In genomic region chr4:40275065-40275464, GRCh38 we compare ENCODE assay signal across 16 cellular contexts.
"Had no signal": no experiment of that assay in that cellular context is flagged by ENCODE, and none has a peak within 500 bp of the region (broad histone marks: within the 10 kb centered on the region; RNA-seq: fewer than 3 reads in every experiment).

No MANE protein-coding gene starts in this region.

- FAIRE-seq: astrocyte had no signal

- H3K27me3 ChIP-seq: breast epithelium, gastrocnemius medialis, heart left ventricle, left lung, right atrium auricular region, transverse colon, vagina had no signal

- H3K4me3 Mint-ChIP-seq: neural crest cell had no signal

- DNase-seq: activated naive CD4-positive, alpha-beta T cell treated with Interleukin-2 at 50 U/mL for 16 hours; gastrocnemius medialis; heart left ventricle; left lung; mammary epithelial cell; stimulated activated CD4-positive, alpha-beta T cell treated with anti-CD3 and anti-CD28 coated beads, Interleukin-2, amount 100 ng/mL, for 24 hours; stimulated activated naive CD4-positive, alpha-beta T cell treated with Interleukin-2 at 50 U/mL for 16 hours; transverse colon had no signal

- H3K4me1 ChIP-seq: breast epithelium, gastrocnemius medialis, heart left ventricle, left lung, prostate gland, right atrium auricular region, transverse colon, vagina had no signal

- ATAC-seq: activated CD4-positive, CD25-positive, alpha-beta regulatory T cell treated with anti-CD3 and anti-CD28 coated beads, Interleukin-2, amount 50 U/mL, for 24 hours; gastrocnemius medialis; heart left ventricle; left lung had no signal

- H3K36me3 ChIP-seq: breast epithelium, gastrocnemius medialis, heart left ventricle, left lung, prostate gland, right atrium auricular region, transverse colon, vagina had no signal

- H3K9me3 ChIP-seq: breast epithelium, gastrocnemius medialis, heart left ventricle, left lung, prostate gland, right atrium auricular region, transverse colon, vagina had no signal

- H3K4me3 ChIP-seq: breast epithelium, coronary artery, gastrocnemius medialis, heart left ventricle, left lung, prostate gland, right atrium auricular region, transverse colon, vagina had no signal

- H3K9me3 Mint-ChIP-seq: neural crest cell had no signal

- H3K27ac ChIP-seq: breast epithelium, coronary artery, gastrocnemius medialis, heart left ventricle, left lung, prostate gland, right atrium auricular region, transverse colon, vagina had no signal
